Comparison of ENCODE assay signal across 1 cellular context in genomic region chr12:48352157-48352775, GRCh38.
TF ChIP-seq lines count a peak whose summit lies in the region.

No MANE protein-coding gene starts in this region.

TF ChIP-seq in K562, 482 proteins besides CTCF, POLR2A, EP300 and RAD21 (continued from another document and continues in another):
- TF ChIP-seq ZNF639 (CRISPR knock-in tag; conservative IDR thresholded peaks at IDR 0.05 in 1 of 2, IDR thresholded peaks at IDR 0.05 in 1 of 2) (peak in 1 of 2 experiments; percentile 55; a peak in 1 of 4 replicates), ZNF518B (CRISPR knock-in tag; IDR thresholded peaks at IDR 0.05) (no peak), RBM25 (IDR thresholded peaks at IDR 0.05; ENCODE audit: low read depth, low read length, severe bottlenecking) (no peak), CBFB (CRISPR knock-in tag; IDR thresholded peaks at IDR 0.05) (no peak), ZNF668 (CRISPR knock-in tag; IDR thresholded peaks at IDR 0.05) (no peak), ZFP30 (CRISPR knock-in tag; IDR thresholded peaks at IDR 0.05; ENCODE audit: borderline replicate concordance) (no peak), XRCC4 (IDR thresholded peaks at IDR 0.05; ENCODE audit: extremely low read depth, insufficient read depth, insufficient read length) (no peak), ZNF592 (IDR thresholded peaks at IDR 0.05) (peak; percentile 77), RHOXF2B (CRISPR knock-in tag; conservative IDR thresholded peaks at IDR 0.05) (no peak), BRCA1 (IDR thresholded peaks at IDR 0.05) (no peak), BRCA1 (CRISPR knock-in tag; IDR thresholded peaks at IDR 0.05) (no peak), ZNF124 (CRISPR knock-in tag; IDR thresholded peaks at IDR 0.05) (no peak), LEF1 (IDR thresholded peaks at IDR 0.05) (0 out of 2 replicates have a peak, but pooled peaks have one; percentile 25), DACH1 (IDR thresholded peaks at IDR 0.05; ENCODE audit: partially characterized antibody) (peak; percentile 40), NCOR1 (IDR thresholded peaks at IDR 0.05) (peak; percentile 67), ZMIZ1 (IDR thresholded peaks at IDR 0.05; ENCODE audit: low read depth in 2 of 2, low read length in 2 of 2) (no peak), CBX5 (IDR thresholded peaks at IDR 0.05; ENCODE audit: borderline replicate concordance, low read depth) (no peak), ZNF444 (CRISPR knock-in tag; IDR thresholded peaks at IDR 0.05) (no peak), NFIX (CRISPR knock-in tag; IDR thresholded peaks at IDR 0.05; ENCODE audit: low read depth) (no peak), TAF9B (IDR thresholded peaks at IDR 0.05; ENCODE audit: partially characterized antibody) (no peak), ZNF584 (CRISPR knock-in tag; IDR thresholded peaks at IDR 0.05; ENCODE audit: low read depth) (peak; percentile 15; the same call in 1 of the 2 replicates), MEIS2 (IDR thresholded peaks at IDR 0.05; ENCODE audit: partially characterized antibody) (peak; percentile 39), NCOA4 (IDR thresholded peaks at IDR 0.05; ENCODE audit: partially characterized antibody) (no peak), FUS (optimal IDR thresholded peaks at IDR 0.05; ENCODE audit: low read depth, low read length) (no peak), USF2 (CRISPR knock-in tag; IDR thresholded peaks at IDR 0.05) (peak; percentile 88), ZNF121 (CRISPR knock-in tag; conservative IDR thresholded peaks at IDR 0.05) (no peak), THAP7 (CRISPR knock-in tag; IDR thresholded peaks at IDR 0.05) (no peak), HDGF (IDR thresholded peaks at IDR 0.05) (no peak), HMBOX1 (IDR thresholded peaks at IDR 0.05) (peak; percentile 95), NCOA2 (IDR thresholded peaks at IDR 0.05; ENCODE audit: partially characterized antibody in 2 of 2) (peak in 1 of 2 experiments; percentile 86), GATAD2B (IDR thresholded peaks at IDR 0.05; ENCODE audit: borderline replicate concordance) (peak; percentile 59; the same call in 1 of the 2 replicates), SRF (CRISPR knock-in tag; IDR thresholded peaks at IDR 0.05) (peak in 1 of 2 experiments; percentile 61; a peak in 2 of 4 replicates), ZBTB34 (CRISPR knock-in tag; IDR thresholded peaks at IDR 0.05) (peak; percentile 37; the same call in 1 of the 2 replicates), NUFIP1 (IDR thresholded peaks at IDR 0.05; ENCODE audit: partially characterized antibody) (no peak), ARID3B (CRISPR knock-in tag; IDR thresholded peaks at IDR 0.05; ENCODE audit: borderline replicate concordance) (no peak), SMAD4 (CRISPR knock-in tag; conservative IDR thresholded peaks at IDR 0.05) (0 out of 2 replicates have a peak, but pooled peaks have one; percentile 14), NFIC (IDR thresholded peaks at IDR 0.05) (0 out of 2 replicates have a peak, but pooled peaks have one; percentile 28), MIER1 (IDR thresholded peaks at IDR 0.05; ENCODE audit: low read depth) (no peak), CXXC5 (CRISPR knock-in tag; IDR thresholded peaks at IDR 0.05) (peak; percentile 46; the same call in 1 of the 2 replicates), NR4A1 (CRISPR knock-in tag; IDR thresholded peaks at IDR 0.05) (no peak), NR4A1 (tag; IDR thresholded peaks at IDR 0.05) (no peak), ZNF512 (tag; IDR thresholded peaks at IDR 0.05) (no peak), KLF6 (CRISPR knock-in tag; IDR thresholded peaks at IDR 0.05; ENCODE audit: borderline replicate concordance) (no peak), FOXK2 (conservative IDR thresholded peaks at IDR 0.05 in 1 of 2, IDR thresholded peaks at IDR 0.05 in 1 of 2; ENCODE audit: low read depth in 2 of 2) (0 out of 4 replicates have a peak, but pooled peaks of 1 of the 2 experiments have one; percentile 24)
